ENCODE assay signal across 8 cellular contexts in genomic region chr2:217858519-217859466, GRCh38.
DNase-seq lines count a peak whose midpoint lies in the region; ATAC-seq and TF ChIP-seq lines count a peak whose summit lies in the region.

No MANE protein-coding gene starts in this region.

- H3K36me3 Mint-ChIP-seq in activated naive CD4-positive, alpha-beta T cell treated with anti-CD3 and anti-CD28 coated beads, Interleukin-2, amount 10 ng/mL, durations not matched to agents 7 days and 5 days: no peaks in the 10 kb centered on the region

- 40 to 43% (median 41%) methylated on average over 9 to 11 of the region's 11 CpGs for WGBS in adipose tissue, 3 donors

- no peaks in the 10 kb centered on the region for H3K9me3 Mint-ChIP-seq in activated naive CD4-positive, alpha-beta T cell treated with anti-CD3 and anti-CD28 coated beads, Interleukin-2, amount 10 ng/mL, durations not matched to agents 7 days and 5 days

- H3K9me3 ChIP-seq in right atrium auricular region: no peaks in the 10 kb centered on the region

- no peak overlapping the region for H3K4me3 Mint-ChIP-seq in activated naive CD4-positive, alpha-beta T cell treated with anti-CD3 and anti-CD28 coated beads, Interleukin-2, amount 10 ng/mL, durations not matched to agents 7 days and 5 days

- no peak overlapping the region for H3K27ac Mint-ChIP-seq in activated naive CD4-positive, alpha-beta T cell treated with anti-CD3 and anti-CD28 coated beads, Interleukin-2, amount 10 ng/mL, durations not matched to agents 7 days and 5 days

- peaks cover 0 to 99% of the 10 kb centered on the region in 2 donors for H3K4me1 ChIP-seq in right atrium auricular region

- no peak for TF ChIP-seq CTCF in right atrium auricular region (IDR thresholded peaks at IDR 0.05)
- TF ChIP-seq CTCF in retinal pigment epithelial cell (conservative IDR thresholded peaks at IDR 0.05; ENCODE audit: low read depth, low read length): no peak

- CTCF ChIA-PET in activated naive CD4-positive, alpha-beta T cell treated with anti-CD3 and anti-CD28 coated beads, Interleukin-2, amount 10 ng/mL, durations not matched to agents 7 days and 5 days (lab: Charles Lee): interaction anchor here (0.6 kb wide), 1 partner anchor 7 kb away, joined by 3 read pairs; no protein-coding TSS in a partner anchor

- peak overlapping the region; percentile 7 for H3K27ac ChIP-seq in adipose tissue (ENCODE audit: low read depth, low read length)
- peak overlapping the region; percentile 89 to 96 for H3K27ac ChIP-seq in right atrium auricular region

- H3K4me1 Mint-ChIP-seq in activated naive CD4-positive, alpha-beta T cell treated with anti-CD3 and anti-CD28 coated beads, Interleukin-2, amount 10 ng/mL, durations not matched to agents 7 days and 5 days: no peaks in the 10 kb centered on the region

- H3K4me3 ChIP-seq in right atrium auricular region (peak overlapping the region; percentile 34 to 54), retinal pigment epithelial cell (ENCODE audit: low read length) (no peak overlapping the region)

- no peaks in the 10 kb centered on the region for H3K27me3 ChIP-seq in right atrium auricular region

- peaks cover 12% of the 10 kb centered on the region for H3K27me3 Mint-ChIP-seq in activated naive CD4-positive, alpha-beta T cell treated with anti-CD3 and anti-CD28 coated beads, Interleukin-2, amount 10 ng/mL, durations not matched to agents 7 days and 5 days

- peaks cover 79% of the 10 kb centered on the region for H3K36me3 ChIP-seq in right atrium auricular region

- no peak for ATAC-seq in HG03135 (IDR thresholded peaks at IDR 0.05; ENCODE audit: unreplicated experiment)

- DNase-seq in GM04503 (ENCODE audit: low read depth) (peak; percentile 96), right atrium auricular region (ENCODE audit: low spot score) (peak; percentile 95), retinal pigment epithelial cell (ENCODE audit: low read depth) (peak; percentile 47), activated gamma-delta T cell treated with Interleukin-2 at 50 U/mL for 16 hours (no peak)
- DNase-seq in activated T-cell treated with anti-CD3 and anti-CD28 coated beads, Interleukin-2, amount 50 U/mL, for 1 hour: no peak
- no peak for DNase-seq in activated naive CD4-positive, alpha-beta T cell treated with anti-CD3 and anti-CD28 coated beads, Interleukin-2, amount 10 ng/mL, durations not matched to agents 7 days and 5 days

Comparison
In these comparisons a context has a peak if more than half of its experiments do, and no peak if none do; other contexts are left out.
1. DNase-seq: peak in GM04503 (single experiment), right atrium auricular region (single experiment) and retinal pigment epithelial cell (single experiment); none in activated T-cell treated with anti-CD3 and anti-CD28 coated beads, Interleukin-2, amount 50 U/mL, for 1 hour (single experiment), activated naive CD4-positive, alpha-beta T cell treated with anti-CD3 and anti-CD28 coated beads, Interleukin-2, amount 10 ng/mL, durations not matched to agents 7 days and 5 days (single experiment) and activated gamma-delta T cell treated with Interleukin-2 at 50 U/mL for 16 hours (single experiment).